Comparison of ENCODE assay signal across 17 cellular contexts in genomic region chr1:59718989-59719360, GRCh38.
"Had no signal": no experiment of that assay in that cellular context is flagged by ENCODE, and none has a peak within 500 bp of the region (broad histone marks: within the 10 kb centered on the region; RNA-seq: fewer than 3 reads in every experiment).

No MANE protein-coding gene starts in this region.

- H3K9me3 ChIP-seq: prostate gland, sigmoid colon, transverse colon had no signal

- H3K4me1 ChIP-seq: prostate gland, sigmoid colon, transverse colon had no signal

- DNase-seq: activated B cell treated with CpG ODN at 0.5 μM for 24 hours; activated CD4-positive, alpha-beta T cell treated with anti-CD3 and anti-CD28 coated beads for 48 hours; activated CD8-positive, alpha-beta memory T cell treated with anti-CD3 and anti-CD28 coated beads, Interleukin-2, amount 50 U/mL, for 4 hours; activated CD8-positive, alpha-beta T cell treated with anti-CD3 and anti-CD28 coated beads, Interleukin-2, amount 10 ng/mL, durations not matched to agents 7 days and 5 days; activated effector memory CD4-positive, alpha-beta T cell treated with anti-CD3 and anti-CD28 coated beads, Interleukin-2, amount 50 U/mL, for 16 hours; activated T-cell treated with anti-CD3 and anti-CD28 coated beads, Interleukin-2, amount 50 U/mL, for 48 hours; brain microvascular endothelial cell; cerebellar nuclear complex; islet precursor cell; nephron progenitor cell; sigmoid colon; stimulated activated CD4-positive, alpha-beta T cell treated with anti-CD3 and anti-CD28 coated beads, Interleukin-12 subunit alpha, Interleukin-12 subunit beta, amount 100 ng/mL, for 4 hours; stimulated activated CD4-positive, alpha-beta T cell treated with anti-CD3 and anti-CD28 coated beads, Interleukin-2, amount 100 ng/mL, for 24 hours; transverse colon had no signal

- H3K36me3 ChIP-seq: brain microvascular endothelial cell, prostate gland, sigmoid colon, transverse colon had no signal

- H3K4me3 ChIP-seq: hepatocyte, prostate gland, sigmoid colon, transverse colon had no signal

- H3K27ac ChIP-seq: brain microvascular endothelial cell, hepatocyte, sigmoid colon, transverse colon had no signal

- H3K27me3 ChIP-seq: brain microvascular endothelial cell, hepatocyte, sigmoid colon, transverse colon had no signal

- ATAC-seq: activated CD8-positive, alpha-beta T cell treated with anti-CD3 and anti-CD28 coated beads, Interleukin-2, amount 10 ng/mL, durations not matched to agents 7 days and 5 days; activated naive CD4-positive, alpha-beta T cell treated with anti-CD3 and anti-CD28 coated beads, Interleukin-2, amount 50 U/mL, for 72 hours had no signal
